Comparison of ENCODE assay signal across 1 cellular context in genomic region chr11:48054994-48055291, GRCh38.
TF ChIP-seq lines count a peak whose summit lies in the region.

No MANE protein-coding gene starts in this region.

TF ChIP-seq in GM12878, 131 proteins besides CTCF, POLR2A, EP300 and RAD21 (continued from another document):
- TF ChIP-seq ZNF592 (IDR thresholded peaks at IDR 0.05) (no peak), ZBTB40 (IDR thresholded peaks at IDR 0.05; ENCODE audit: borderline replicate concordance) (no peak), ELK1 (IDR thresholded peaks at IDR 0.05; ENCODE audit: low read depth, low read length) (no peak), MLLT1 (IDR thresholded peaks at IDR 0.05) (no peak)
